ENCODE assay signal across 17 cellular contexts in the genomic region with DNA sequence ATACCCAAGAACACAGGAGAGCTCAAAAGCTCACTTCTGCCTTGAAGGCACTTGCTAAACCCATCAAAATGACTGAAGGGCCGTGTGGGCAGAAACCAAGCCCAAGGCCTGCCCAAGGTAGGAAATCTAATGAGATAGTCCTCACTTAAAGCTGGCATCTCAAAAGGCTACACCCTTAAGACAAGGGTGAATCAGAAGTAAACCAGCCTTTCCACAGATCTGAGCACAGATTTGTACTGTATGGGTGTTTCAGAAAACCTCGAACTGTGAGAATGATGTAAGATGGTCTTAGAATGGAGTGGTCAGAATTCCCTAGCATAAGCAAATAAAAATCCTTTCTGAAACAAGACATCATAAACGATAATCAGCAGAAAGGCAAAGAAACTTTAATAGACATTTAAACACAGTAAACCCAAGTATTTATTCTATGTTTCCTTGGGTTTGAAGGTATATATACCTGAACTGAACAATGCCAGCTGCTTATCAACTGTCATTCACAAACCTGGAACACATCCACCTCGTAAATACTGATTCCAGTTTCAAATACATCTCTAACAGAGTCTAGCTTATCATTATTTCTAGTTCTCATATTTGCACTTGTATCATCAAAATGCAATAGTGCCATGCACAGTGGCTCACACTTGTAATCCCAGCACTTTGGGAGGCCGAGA. TPM values are rescaled to one million over a fixed set of nuclear protein-coding genes. Genes with fewer than 3 reads are reported as not detected.
DNase-seq lines count a peak whose midpoint lies in the region; ATAC-seq and TF ChIP-seq lines count a peak whose summit lies in the region.
"Had no signal": no experiment of that assay in that cellular context is flagged by ENCODE, and none has a peak within 500 bp of the region (broad histone marks: within the 10 kb centered on the region; RNA-seq: fewer than 3 reads in every experiment).

No MANE protein-coding gene starts in this region.

- H3K4me2 ChIP-seq in mammary epithelial cell (ENCODE audit: insufficient read depth, low read depth, low read length): no peak overlapping the region
- no peak overlapping the region for H3K4me2 ChIP-seq in Karpas-422 (ENCODE audit: low read depth, low read length, poor library complexity, severe bottlenecking)

- H3K9me3 ChIP-seq in mammary epithelial cell (replicated peaks; ENCODE audit: insufficient read depth, low read length) (no peaks in the 10 kb centered on the region), RWPE2 (ENCODE audit: severe bottlenecking) (no peaks in the 10 kb centered on the region), Karpas-422 (ENCODE audit: low read length) (no peaks in the 10 kb centered on the region)
- H3K9me3 ChIP-seq: gastroesophageal sphincter, transverse colon had no signal

- no peak overlapping the region for H3K4me3 ChIP-seq in mammary epithelial cell (replicated peaks in 1 of 3; ENCODE audit: insufficient read depth in 1 of 3, low read depth in 2 of 3, low read length in 3 of 3)
- H3K4me3 ChIP-seq in RWPE2 (ENCODE audit: severe bottlenecking): no peak overlapping the region
- no peak overlapping the region for H3K4me3 ChIP-seq in fibroblast of the aortic adventitia (ENCODE audit: low read depth, low read length)
- no peak overlapping the region for H3K4me3 ChIP-seq in Karpas-422 (ENCODE audit: low read length)
- H3K4me3 ChIP-seq: gastroesophageal sphincter, GM12878, transverse colon had no signal

- H3K9me2 ChIP-seq in Karpas-422 (replicated peaks; ENCODE audit: insufficient read depth, low read length): no peaks in the 10 kb centered on the region

- no peaks in the 10 kb centered on the region for H3K9me3 Mint-ChIP-seq in MCF 10A (ENCODE audit: unreplicated experiment)

- DNase-seq in mammary epithelial cell: peak; percentile 73
- DNase-seq in MCF 10A (ENCODE audit: unreplicated experiment): no peak
- no peak for DNase-seq in RWPE2 (ENCODE audit: low spot score)
- peak; percentile 41 for DNase-seq in fibroblast of the aortic adventitia (ENCODE audit: low read depth)
- DNase-seq in Karpas-422: no peak
- no peak for DNase-seq in GM19240 (ENCODE audit: insufficient read length, low spot score)
- no peak for DNase-seq in NCI-H2171 treated with DMSO at 0.1 percent for 48 hours (lab: John Stamatoyannopoulos, UW)
- DNase-seq: amniotic stem cell; DMS79; GOT3; Kasumi-1; NCI-H2029 treated with DMSO at 0.1 percent for 48 hours; NK-92 treated with Interleukin-12 subunit alpha and Interleukin-12 subunit beta, amount 100 ng/mL, for 24 hours; transverse colon had no signal

- H3K27me3 Mint-ChIP-seq in MCF 10A (ENCODE audit: insufficient read depth, unreplicated experiment): no peaks in the 10 kb centered on the region

- no peaks in the 10 kb centered on the region for H3K36me3 ChIP-seq in mammary epithelial cell (ENCODE audit: insufficient read depth, low read length)
- H3K36me3 ChIP-seq in RWPE2 (ENCODE audit: low read depth): no peaks in the 10 kb centered on the region
- H3K36me3 ChIP-seq in Karpas-422 (ENCODE audit: insufficient read depth, low read length): no peaks in the 10 kb centered on the region
- H3K36me3 ChIP-seq: gastroesophageal sphincter, transverse colon had no signal

- CTCF ChIA-PET in mammary epithelial cell (lab: Charles Lee; ENCODE audit: low non-redundant PET) (no interaction called here), MCF 10A (lab: Yijun Ruan, JAX) (interaction anchor here (0.6 to 1.8 kb wide), 3 partner anchors 15 to 54 kb away, joined by 4 to 5 read pairs (median 5); no protein-coding TSS in a partner anchor)

- ATAC-seq in RWPE2 (ENCODE audit: low read depth): peak; percentile 89
- ATAC-seq in GM21447 (IDR thresholded peaks at IDR 0.05; ENCODE audit: unreplicated experiment): no peak
- ATAC-seq: gastroesophageal sphincter, GM12878 had no signal

- H3K36me3 Mint-ChIP-seq in MCF 10A (ENCODE audit: insufficient read depth, unreplicated experiment): peaks cover 11% of the 10 kb centered on the region

- no peaks in the 10 kb centered on the region for H3K4me1 ChIP-seq in mammary epithelial cell (ENCODE audit: insufficient read depth, low read length)
- H3K4me1 ChIP-seq in RWPE2 (ENCODE audit: insufficient read depth, poor library complexity, severe bottlenecking): peaks cover 10% of the 10 kb centered on the region
- peaks cover 13% of the 10 kb centered on the region for H3K4me1 ChIP-seq in Karpas-422 (ENCODE audit: low read length)

- H3K27ac ChIP-seq in mammary epithelial cell (ENCODE audit: insufficient read depth, low read depth, low read length) (no peak overlapping the region), RWPE2 (ENCODE audit: poor library complexity, severe bottlenecking) (peak overlapping the region; percentile 13), Karpas-422 (ENCODE audit: low read length) (no peak overlapping the region)
- H3K27ac ChIP-seq: gastroesophageal sphincter, transverse colon had no signal

- no peaks in the 10 kb centered on the region for H4K20me1 ChIP-seq in mammary epithelial cell (ENCODE audit: insufficient read depth, low read length)
- H4K20me1 ChIP-seq in Karpas-422 (ENCODE audit: insufficient read depth, low read depth, low read length): no peaks in the 10 kb centered on the region

- in situ Hi-C loops in mammary epithelial cell (cut with MboI; ENCODE audit: low sequenced_read_pairs in 2 of 2): no loop called here

- H3K27ac Mint-ChIP-seq in MCF 10A (ENCODE audit: low read depth, unreplicated experiment): no peak overlapping the region

- BruUV-seq in mammary epithelial cell (replicated peaks; lab: Mats Ljungman, UMichigan) (no TSS peak), MCF 10A (replicated peaks; lab: Mats Ljungman, UMichigan) (no TSS peak)

- dilution Hi-C loops in mammary epithelial cell (cut with HindIII; ENCODE audit: low sequenced_read_pairs): no loop called here

- H3K9ac ChIP-seq in mammary epithelial cell (ENCODE audit: insufficient read depth, low read length) (no peak overlapping the region), Karpas-422 (ENCODE audit: low read length) (no peak overlapping the region)

- TF ChIP-seq CTCF in mammary epithelial cell (conservative IDR thresholded peaks at IDR 0.05 in 1 of 2, IDR thresholded peaks at IDR 0.05 in 1 of 2; ENCODE audit: extremely low read depth in 1 of 2, insufficient read depth in 1 of 2, low read depth in 1 of 2, low read length in 2 of 2) (no peak), MCF 10A (IDR thresholded peaks at IDR 0.05; ENCODE audit: unreplicated experiment) (no peak), RWPE2 (IDR thresholded peaks at IDR 0.05; ENCODE audit: poor library complexity, severe bottlenecking) (no peak), fibroblast of the aortic adventitia (IDR thresholded peaks at IDR 0.05; ENCODE audit: insufficient read depth, low read length) (no peak)

- peaks cover 16% of the 10 kb centered on the region for H3K4me1 Mint-ChIP-seq in MCF 10A (ENCODE audit: insufficient read depth, unreplicated experiment)

- H2AFZ ChIP-seq in mammary epithelial cell (ENCODE audit: low read depth, low read length) (no peak overlapping the region), Karpas-422 (ENCODE audit: low read length) (no peak overlapping the region)

- POLR2A ChIA-PET in MCF 10A (lab: Yijun Ruan, JAX): interaction anchor here (0.6 to 1.7 kb wide), 9 partner anchors 8 to 263 kb away, joined by 3 to 8 read pairs (median 4); partner anchors contain the start of gene GLG1

- H3K27me3 ChIP-seq in mammary epithelial cell (ENCODE audit: insufficient read depth, low read length) (no peaks in the 10 kb centered on the region), RWPE2 (ENCODE audit: insufficient read depth, poor library complexity, severe bottlenecking) (no peaks in the 10 kb centered on the region), Karpas-422 (ENCODE audit: low read length) (no peaks in the 10 kb centered on the region)
- H3K27me3 ChIP-seq: gastroesophageal sphincter, transverse colon had no signal

- 67% methylated on average over 5 of the region's 5 CpGs for WGBS in mammary epithelial cell (ENCODE audit: low coverage, missing lambda C conversion rate)

- intact Hi-C loops in mammary epithelial cell (cut with micrococcal nuclease) (no loop called here), MCF 10A (cut with micrococcal nuclease) (no loop called here)

- H3K79me2 ChIP-seq in mammary epithelial cell (ENCODE audit: insufficient read depth, low read length): peaks cover 94% of the 10 kb centered on the region
- H3K79me2 ChIP-seq in Karpas-422 (ENCODE audit: low read length): peaks cover 99% of the 10 kb centered on the region

- H3K4me3 Mint-ChIP-seq in MCF 10A (ENCODE audit: unreplicated experiment): no peak overlapping the region

RNA-seq across cellular contexts. Expression of gene GLG1, which starts 37.8 kb away (rescaled TPM):
- total RNA-seq in mammary epithelial cell (100 to 1,000 TPM; 108 to 150 TPM), MCF 10A (2022) (99.1 and 132 TPM in 2 replicates), fibroblast of the aortic adventitia (ENCODE audit: low replicate concordance) (119 and 188 TPM in 2 replicates)
- 84.6 TPM for polyA plus RNA-seq in mammary epithelial cell
- polyA minus RNA-seq in mammary epithelial cell: 169 TPM
- 65.2 and 87.8 TPM in 2 replicates for total RNA-seq in Karpas-422 (2014; rRNA removed; shearing (Covaris generic); ENCODE audit: low replicate concordance)

Comparison
In these comparisons a context has a peak if more than half of its experiments do, and no peak if none do; other contexts are left out.
1. DNase-seq: peak in mammary epithelial cell (single experiment) and fibroblast of the aortic adventitia (single experiment); none in MCF 10A (single experiment), RWPE2 (single experiment), Karpas-422 (single experiment), GM19240 (single experiment) and NCI-H2171 treated with DMSO at 0.1 percent for 48 hours (single experiment).